In the genomic region with DNA sequence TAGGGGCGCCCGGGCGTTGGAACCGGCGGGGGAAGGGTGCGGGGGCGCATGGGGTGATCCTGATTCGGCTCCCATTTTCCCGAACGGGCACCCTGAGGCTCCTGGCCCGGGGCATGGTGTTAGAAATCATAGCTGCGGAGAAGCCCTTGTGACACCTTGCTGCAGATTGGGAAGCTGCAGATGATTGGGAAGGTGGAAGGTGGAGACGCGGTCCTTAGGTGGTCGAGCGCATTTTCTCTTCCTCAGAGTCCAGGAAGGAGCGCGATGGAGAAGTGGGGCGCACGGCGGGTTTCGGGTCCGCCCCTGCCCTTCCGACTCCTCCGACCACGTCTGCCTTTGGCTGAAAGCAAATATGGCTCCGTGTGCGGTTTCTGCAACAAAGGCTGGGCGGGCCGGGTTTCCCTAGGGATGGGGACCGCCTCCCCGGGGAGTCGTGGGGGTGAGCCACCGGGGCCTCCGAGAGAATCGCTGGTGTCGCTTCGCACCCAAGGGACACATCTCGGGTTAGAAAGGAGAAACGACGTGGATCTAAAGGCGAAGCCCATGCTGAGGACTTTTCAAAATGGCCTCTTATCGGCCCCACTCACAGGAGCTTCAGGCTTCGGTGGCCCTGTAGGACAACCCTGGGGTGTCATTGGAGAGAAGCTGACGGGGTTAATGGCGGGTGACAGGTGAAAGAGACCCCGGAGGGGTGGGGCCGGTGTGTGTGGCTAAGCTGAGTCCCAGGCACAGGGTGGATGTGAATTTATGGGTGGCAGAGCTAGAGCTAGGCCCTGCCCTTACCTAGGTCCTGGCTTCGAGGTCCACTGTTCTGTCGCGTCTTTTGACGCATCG, we compare ENCODE assay signal across 8 cellular contexts. TPM values are rescaled to one million over a fixed set of nuclear protein-coding genes. Genes with fewer than 3 reads are reported as not detected.
DNase-seq lines count a peak whose midpoint lies in the region; ATAC-seq and TF ChIP-seq lines count a peak whose summit lies in the region.

No MANE protein-coding gene starts in this region.

- H3K27ac ChIP-seq in adrenal gland, result peak overlapping the region; percentile 90 to 98 (median 97)
- H3K27ac ChIP-seq in hepatocyte, result peak overlapping the region; percentile 98

- H3K9me2 ChIP-seq in hepatocyte (replicated peaks; ENCODE audit: insufficient read depth), result no peaks in the 10 kb centered on the region

- TF ChIP-seq POLR2A in adrenal gland (IDR thresholded peaks at IDR 0.05), result no peak

- TF ChIP-seq CTCF in adrenal gland (IDR thresholded peaks at IDR 0.05) (no peak), hepatocyte (IDR thresholded peaks at IDR 0.05; ENCODE audit: poor library complexity) (no peak), retinal pigment epithelial cell (conservative IDR thresholded peaks at IDR 0.05; ENCODE audit: low read depth, low read length) (no peak)

- 13 to 29% (median 16%) methylated on average over 21 to 53 of the region's 53 CpGs for WGBS in adrenal gland, 4 donors
- 17% methylated on average over 46 of the region's 53 CpGs for WGBS in hepatocyte (ENCODE audit: low lambda C conversion rate, missing lambda C conversion rate)

- CTCF ChIA-PET in HEK293T (lab: Yijun Ruan, JAX), result interaction anchor here (0.6 to 1.2 kb wide), 2 partner anchors 114 to 302 kb away, joined by 3 read pairs; no protein-coding TSS in a partner anchor

- peak overlapping the region; percentile 89 for H3K4me2 ChIP-seq in hepatocyte

- H3K79me2 ChIP-seq in hepatocyte, result peaks cover 55% of the 10 kb centered on the region

- peak overlapping the region; percentile 28 for H2AFZ ChIP-seq in hepatocyte

- H3K36me3 ChIP-seq in adrenal gland (replicated peaks in 1 of 2) (peaks cover 0 to 31% of the 10 kb centered on the region in 2 donors), hepatocyte (replicated peaks; ENCODE audit: insufficient read depth, low read depth) (no peaks in the 10 kb centered on the region)

- peak; percentile 21 for ATAC-seq in HG03439 (IDR thresholded peaks at IDR 0.05; ENCODE audit: unreplicated experiment)

- H3K27me3 ChIP-seq in adrenal gland (no peaks in the 10 kb centered on the region), hepatocyte (no peaks in the 10 kb centered on the region)

- H3K9me3 ChIP-seq in adrenal gland (replicated peaks in 1 of 3) (no peaks in the 10 kb centered on the region), hepatocyte (ENCODE audit: low read depth) (no peaks in the 10 kb centered on the region)

- POLR2A ChIA-PET in HEK293T (lab: Yijun Ruan, JAX), result interaction anchor here (0.6 to 5.4 kb wide), 28 partner anchors 9 to 113 kb away, joined by 3 to 68 read pairs (median 6); partner anchors contain the start of gene BEST1

- H3K4me1 ChIP-seq in adrenal gland (replicated peaks in 1 of 2), result peaks cover 49 to 71% of the 10 kb centered on the region in 2 donors
- H3K4me1 ChIP-seq in hepatocyte (ENCODE audit: insufficient read depth), result peaks cover 46% of the 10 kb centered on the region

- H3K4me3 ChIP-seq in adrenal gland (peak overlapping the region; percentile 43 to 98 (median 61)), hepatocyte (peak overlapping the region; percentile 78), retinal pigment epithelial cell (ENCODE audit: low read length) (peak overlapping the region; percentile 100)

- intact Hi-C loops in adrenal gland (cut with DNase I), result no loop called here

- H4K20me1 ChIP-seq in hepatocyte (ENCODE audit: insufficient read depth, poor library complexity, severe bottlenecking), result peaks cover 34% of the 10 kb centered on the region

- DNase-seq in stimulated activated naive CD4-positive, alpha-beta T cell (lab: John Stamatoyannopoulos, UW), result peak in 4 of 6 experiments; percentile 30 to 74 (median 48)
- DNase-seq in stimulated activated naive CD4-positive, alpha-beta T cell treated with Interleukin-2 at 50 U/mL for 16 hours (lab: John Stamatoyannopoulos, UW), result no peak
- peak; percentile 48 for DNase-seq in RPMI7951 (ENCODE audit: low read depth)
- DNase-seq in adrenal gland, result peak in 6 of 7 donors; percentile 50 to 74 (median 55)
- peak; percentile 53 for DNase-seq in hepatocyte (ENCODE audit: low spot score)
- DNase-seq in retinal pigment epithelial cell (ENCODE audit: low read depth), result no peak
- no peak for DNase-seq in HEK293T (ENCODE audit: extremely low spot score)

TF ChIP-seq in HEK293T, 16 proteins besides CTCF, POLR2A, EP300 and RAD21:
- TF ChIP-seq BHLHE40 (IDR thresholded peaks at IDR 0.05; ENCODE audit: borderline replicate concordance), result no peak
- TF ChIP-seq SUZ12 (IDR thresholded peaks at IDR 0.05), result no peak
- TF ChIP-seq, protein P1, sequence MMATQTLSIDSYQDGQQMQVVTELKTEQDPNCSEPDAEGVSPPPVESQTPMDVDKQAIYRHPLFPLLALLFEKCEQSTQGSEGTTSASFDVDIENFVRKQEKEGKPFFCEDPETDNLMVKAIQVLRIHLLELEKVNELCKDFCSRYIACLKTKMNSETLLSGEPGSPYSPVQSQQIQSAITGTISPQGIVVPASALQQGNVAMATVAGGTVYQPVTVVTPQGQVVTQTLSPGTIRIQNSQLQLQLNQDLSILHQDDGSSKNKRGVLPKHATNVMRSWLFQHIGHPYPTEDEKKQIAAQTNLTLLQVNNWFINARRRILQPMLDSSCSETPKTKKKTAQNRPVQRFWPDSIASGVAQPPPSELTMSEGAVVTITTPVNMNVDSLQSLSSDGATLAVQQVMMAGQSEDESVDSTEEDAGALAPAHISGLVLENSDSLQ (IDR thresholded peaks at IDR 0.05), result no peak
- TF ChIP-seq ARNT (IDR thresholded peaks at IDR 0.05), result no peak
- no peak for TF ChIP-seq TARDBP (IDR thresholded peaks at IDR 0.05)
- no peak for TF ChIP-seq CTBP1 (IDR thresholded peaks at IDR 0.05; ENCODE audit: borderline replicate concordance)
- TF ChIP-seq FOXK2 (IDR thresholded peaks at IDR 0.05), result no peak
- no peak for TF ChIP-seq ELF4 (IDR thresholded peaks at IDR 0.05)
- no peak for TF ChIP-seq SP1 (IDR thresholded peaks at IDR 0.05)

RNA-seq across cellular contexts. Expression of gene FTH1, which starts 0.7 kb away (rescaled TPM):
- 726 and 869 TPM in 2 replicates for total RNA-seq in RPMI7951 (2014; rRNA removed; shearing (Covaris generic))
- total RNA-seq in adrenal gland, result 1,000 to 10,000 TPM; 1,483 to 5,565 (median 3,595) TPM
- 1,000 to 10,000 TPM; 2,586 to 4,544 (median 2,902) TPM for polyA plus RNA-seq in adrenal gland
- total RNA-seq in hepatocyte, result 1,071 and 1,519 TPM in 2 replicates
- 8,379 and 8,694 TPM in 2 replicates for polyA plus RNA-seq in hepatocyte

RNA-seq across cellular contexts. Expression of gene BEST1, which starts 18.0 kb away (rescaled TPM):
- total RNA-seq in RPMI7951 (2014; rRNA removed; shearing (Covaris generic)), result 0.10 and 0.12 TPM in 2 replicates
- total RNA-seq in adrenal gland (1 to 10 TPM; 2.4 to 5.2 (median 3.9) TPM), hepatocyte (3.5 and 4.7 TPM in 2 replicates)
- polyA plus RNA-seq in adrenal gland (1 to 10 TPM; 1.4 to 6.8 (median 4.8) TPM), hepatocyte (5.7 and 6.9 TPM in 2 replicates)

RNA-seq across cellular contexts. Expression of gene RAB3IL1, which starts 50.8 kb away (rescaled TPM):
- 0.84 and 1.7 TPM in 2 replicates for total RNA-seq in RPMI7951 (2014; rRNA removed; shearing (Covaris generic))
- total RNA-seq in adrenal gland, result 10 to 100 TPM; 10.9 to 23.7 (median 20.1) TPM
- 10 to 100 TPM in 2 of 3 donors, 1 to 10 TPM in 1; 2.7 to 17.4 (median 15.5) TPM for polyA plus RNA-seq in adrenal gland
- total RNA-seq in hepatocyte, result 9.1 and 10.8 TPM in 2 replicates
- polyA plus RNA-seq in hepatocyte, result 15.4 and 18.6 TPM in 2 replicates

Comparison
In these comparisons a context has a peak if more than half of its experiments do, and no peak if none do; other contexts are left out.
1. DNase-seq: peak in stimulated activated naive CD4-positive, alpha-beta T cell (4 of 6), RPMI7951 (single experiment), adrenal gland (6 of 7) and hepatocyte (single experiment); none in stimulated activated naive CD4-positive, alpha-beta T cell treated with Interleukin-2 at 50 U/mL for 16 hours (single experiment), retinal pigment epithelial cell (single experiment) and HEK293T (single experiment).
2. Peak in every context shown above with its lines, with median percentiles within 50 percentile points of each other: H3K4me3 ChIP-seq.